1 cellular context compared by ENCODE assay signal in the genomic region with DNA sequence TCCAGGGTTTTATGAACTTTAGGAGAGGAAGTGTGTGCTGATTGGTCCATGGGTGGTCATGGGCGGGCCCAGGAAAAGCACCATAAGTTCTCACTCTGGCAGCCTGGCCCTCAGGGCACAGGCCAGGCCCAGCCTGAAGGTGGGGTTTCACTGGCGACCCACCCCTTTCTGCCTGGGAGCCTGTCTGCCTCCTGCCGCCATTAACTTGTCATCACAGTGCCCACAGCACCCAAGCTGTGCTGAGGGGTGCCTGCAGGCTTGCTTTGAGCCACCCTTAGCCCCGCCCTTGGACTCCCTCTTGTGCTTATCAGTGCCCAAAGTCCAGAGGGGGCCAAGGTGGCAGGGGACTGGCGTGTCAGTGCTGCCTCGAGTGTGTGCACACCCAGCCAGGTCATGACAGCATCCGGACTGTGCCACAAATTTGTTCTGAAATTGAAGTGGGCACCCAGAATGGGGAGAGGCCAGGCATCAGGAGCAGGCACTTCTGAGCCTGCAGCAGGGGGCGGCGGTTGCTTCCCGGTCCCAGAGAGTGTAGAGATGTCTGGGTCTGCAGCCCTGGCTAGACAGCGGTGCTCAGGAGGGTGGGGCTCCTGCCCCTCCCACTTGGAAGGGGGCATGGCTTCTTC.
TF ChIP-seq lines count a peak whose summit lies in the region.

No MANE protein-coding gene starts in this region.

TF ChIP-seq in WTC11, 78 proteins besides CTCF, POLR2A, EP300 and RAD21 (continued from another document):
- TF ChIP-seq, protein P1, sequence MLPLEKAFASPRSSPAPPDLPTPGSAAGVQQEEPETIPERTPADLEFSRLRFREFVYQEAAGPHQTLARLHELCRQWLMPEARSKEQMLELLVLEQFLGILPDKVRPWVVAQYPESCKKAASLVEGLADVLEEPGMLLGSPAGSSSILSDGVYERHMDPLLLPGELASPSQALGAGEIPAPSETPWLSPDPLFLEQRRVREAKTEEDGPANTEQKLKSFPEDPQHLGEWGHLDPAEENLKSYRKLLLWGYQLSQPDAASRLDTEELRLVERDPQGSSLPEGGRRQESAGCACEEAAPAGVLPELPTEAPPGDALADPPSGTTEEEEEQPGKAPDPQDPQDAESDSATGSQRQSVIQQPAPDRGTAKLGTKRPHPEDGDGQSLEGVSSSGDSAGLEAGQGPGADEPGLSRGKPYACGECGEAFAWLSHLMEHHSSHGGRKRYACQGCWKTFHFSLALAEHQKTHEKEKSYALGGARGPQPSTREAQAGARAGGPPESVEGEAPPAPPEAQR (CRISPR knock-in tag; IDR thresholded peaks at IDR 0.05), result no peak
- TF ChIP-seq ZNF121 (CRISPR knock-in tag; IDR thresholded peaks at IDR 0.05) (no peak), EMX1 (CRISPR knock-in tag; IDR thresholded peaks at IDR 0.05) (no peak), ZNF416 (CRISPR knock-in tag; IDR thresholded peaks at IDR 0.05) (no peak), ZNF396 (CRISPR knock-in tag; IDR thresholded peaks at IDR 0.05; ENCODE audit: borderline replicate concordance) (no peak), TEAD4 (CRISPR knock-in tag; IDR thresholded peaks at IDR 0.05) (no peak), ATF1 (CRISPR knock-in tag; IDR thresholded peaks at IDR 0.05) (no peak), ZNF138 (CRISPR knock-in tag; conservative IDR thresholded peaks at IDR 0.05) (no peak)
- TF ChIP-seq, protein P2, sequence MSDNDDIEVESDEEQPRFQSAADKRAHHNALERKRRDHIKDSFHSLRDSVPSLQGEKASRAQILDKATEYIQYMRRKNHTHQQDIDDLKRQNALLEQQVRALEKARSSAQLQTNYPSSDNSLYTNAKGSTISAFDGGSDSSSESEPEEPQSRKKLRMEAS (CRISPR knock-in tag; IDR thresholded peaks at IDR 0.05), result no peak
- TF ChIP-seq, protein P3, sequence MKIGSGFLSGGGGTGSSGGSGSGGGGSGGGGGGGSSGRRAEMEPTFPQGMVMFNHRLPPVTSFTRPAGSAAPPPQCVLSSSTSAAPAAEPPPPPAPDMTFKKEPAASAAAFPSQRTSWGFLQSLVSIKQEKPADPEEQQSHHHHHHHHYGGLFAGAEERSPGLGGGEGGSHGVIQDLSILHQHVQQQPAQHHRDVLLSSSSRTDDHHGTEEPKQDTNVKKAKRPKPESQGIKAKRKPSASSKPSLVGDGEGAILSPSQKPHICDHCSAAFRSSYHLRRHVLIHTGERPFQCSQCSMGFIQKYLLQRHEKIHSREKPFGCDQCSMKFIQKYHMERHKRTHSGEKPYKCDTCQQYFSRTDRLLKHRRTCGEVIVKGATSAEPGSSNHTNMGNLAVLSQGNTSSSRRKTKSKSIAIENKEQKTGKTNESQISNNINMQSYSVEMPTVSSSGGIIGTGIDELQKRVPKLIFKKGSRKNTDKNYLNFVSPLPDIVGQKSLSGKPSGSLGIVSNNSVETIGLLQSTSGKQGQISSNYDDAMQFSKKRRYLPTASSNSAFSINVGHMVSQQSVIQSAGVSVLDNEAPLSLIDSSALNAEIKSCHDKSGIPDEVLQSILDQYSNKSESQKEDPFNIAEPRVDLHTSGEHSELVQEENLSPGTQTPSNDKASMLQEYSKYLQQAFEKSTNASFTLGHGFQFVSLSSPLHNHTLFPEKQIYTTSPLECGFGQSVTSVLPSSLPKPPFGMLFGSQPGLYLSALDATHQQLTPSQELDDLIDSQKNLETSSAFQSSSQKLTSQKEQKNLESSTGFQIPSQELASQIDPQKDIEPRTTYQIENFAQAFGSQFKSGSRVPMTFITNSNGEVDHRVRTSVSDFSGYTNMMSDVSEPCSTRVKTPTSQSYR (CRISPR knock-in tag; IDR thresholded peaks at IDR 0.05), result no peak
- TF ChIP-seq, protein P4, sequence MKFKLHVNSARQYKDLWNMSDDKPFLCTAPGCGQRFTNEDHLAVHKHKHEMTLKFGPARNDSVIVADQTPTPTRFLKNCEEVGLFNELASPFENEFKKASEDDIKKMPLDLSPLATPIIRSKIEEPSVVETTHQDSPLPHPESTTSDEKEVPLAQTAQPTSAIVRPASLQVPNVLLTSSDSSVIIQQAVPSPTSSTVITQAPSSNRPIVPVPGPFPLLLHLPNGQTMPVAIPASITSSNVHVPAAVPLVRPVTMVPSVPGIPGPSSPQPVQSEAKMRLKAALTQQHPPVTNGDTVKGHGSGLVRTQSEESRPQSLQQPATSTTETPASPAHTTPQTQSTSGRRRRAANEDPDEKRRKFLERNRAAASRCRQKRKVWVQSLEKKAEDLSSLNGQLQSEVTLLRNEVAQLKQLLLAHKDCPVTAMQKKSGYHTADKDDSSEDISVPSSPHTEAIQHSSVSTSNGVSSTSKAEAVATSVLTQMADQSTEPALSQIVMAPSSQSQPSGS (CRISPR knock-in tag; IDR thresholded peaks at IDR 0.05; ENCODE audit: borderline replicate concordance, low read depth), result no peak
- TF ChIP-seq, protein P5, sequence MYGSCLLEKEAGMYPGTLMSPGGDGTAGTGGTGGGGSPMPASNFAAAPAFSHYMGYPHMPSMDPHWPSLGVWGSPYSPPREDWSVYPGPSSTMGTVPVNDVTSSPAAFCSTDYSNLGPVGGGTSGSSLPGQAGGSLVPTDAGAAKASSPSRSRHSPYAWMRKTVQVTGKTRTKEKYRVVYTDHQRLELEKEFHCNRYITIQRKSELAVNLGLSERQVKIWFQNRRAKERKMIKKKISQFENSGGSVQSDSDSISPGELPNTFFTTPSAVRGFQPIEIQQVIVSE (CRISPR knock-in tag; IDR thresholded peaks at IDR 0.05; ENCODE audit: borderline replicate concordance), result no peak
